9 cellular contexts compared by ENCODE assay signal in genomic region chr2:151775057-151775740, GRCh38. TPM values are rescaled to one million over a fixed set of nuclear protein-coding genes. Genes with fewer than 3 reads are reported as not detected.
A peak's percentile ranks its signal among the peaks of the same experiment; 100 is the strongest.
DNase-seq lines count a peak whose midpoint lies in the region; ATAC-seq and TF ChIP-seq lines count a peak whose summit lies in the region.
"Had no signal": no experiment of that assay in that cellular context is flagged by ENCODE, and none has a peak within 500 bp of the region (broad histone marks: within the 10 kb centered on the region; RNA-seq: fewer than 3 reads in every experiment).

No MANE protein-coding gene starts in this region.

- CTCF ChIA-PET in activated B cell treated with CpG ODN at 0.5 μM for 24 hours (lab: Charles Lee): interaction anchor here (1.6 to 1.7 kb wide), 2 partner anchors 16 to 31 kb away, joined by 4 to 5 read pairs; no protein-coding TSS in a partner anchor

- peaks cover 67% of the 10 kb centered on the region for H3K4me1 Mint-ChIP-seq in activated B cell treated with CpG ODN at 0.5 μM for 24 hours
- peaks cover 0 to 39% (median 0%) of the 10 kb centered on the region in 4 donors for H3K4me1 Mint-ChIP-seq in naive thymus-derived CD8-positive, alpha-beta T cell

- peak overlapping the region; percentile 75 for H3K4me3 Mint-ChIP-seq in activated B cell treated with CpG ODN at 0.5 μM for 24 hours
- no peak overlapping the region for H3K4me3 Mint-ChIP-seq in naive thymus-derived CD8-positive, alpha-beta T cell

- H3K36me3 Mint-ChIP-seq in activated B cell treated with CpG ODN at 0.5 μM for 24 hours (ENCODE audit: low read depth): peaks cover 44% of the 10 kb centered on the region
- peaks cover 30 to 45% (median 42%) of the 10 kb centered on the region in 3 donors for H3K36me3 Mint-ChIP-seq in naive thymus-derived CD8-positive, alpha-beta T cell

- intact Hi-C loops in activated B cell treated with CpG ODN at 0.5 μM for 24 hours (cut with micrococcal nuclease): loop anchor here (1.0 kb wide), 1 partner anchor 9 kb away; no protein-coding TSS in a partner anchor

- DNase-seq in A172 (ENCODE audit: low spot score): peak; percentile 31
- no peak for DNase-seq in activated B cell treated with CpG ODN at 0.5 μM for 24 hours
- DNase-seq in kidney glomerular epithelial cell (lab: John Stamatoyannopoulos, UW): peak; percentile 40
- DNase-seq in naive thymus-derived CD8-positive, alpha-beta T cell: no peak
- no peak for DNase-seq in activated T-cell treated with anti-CD3 and anti-CD28 coated beads for 4 hours
- no peak for DNase-seq in KBM-7
- no peak for DNase-seq in ureter (ENCODE audit: low spot score)
- DNase-seq: activated CD8-positive, alpha-beta memory T cell treated with anti-CD3 and anti-CD28 coated beads for 24 hours had no signal

- H3K27ac Mint-ChIP-seq in activated B cell treated with CpG ODN at 0.5 μM for 24 hours: peak overlapping the region; percentile 97
- H3K27ac Mint-ChIP-seq in naive thymus-derived CD8-positive, alpha-beta T cell: peak overlapping the region in 2 of 10 donors; percentile 18 to 27

- POLR2A ChIA-PET in activated B cell treated with CpG ODN at 0.5 μM for 24 hours (lab: Charles Lee): interaction anchor here (0.8 to 1.8 kb wide), 5 partner anchors 8 to 53 kb away, joined by 3 to 27 read pairs (median 6); partner anchors contain the start of gene ARL5A
- POLR2A ChIA-PET in naive thymus-derived CD8-positive, alpha-beta T cell (lab: Charles Lee): no interaction called here

- TF ChIP-seq CTCF in activated B cell treated with CpG ODN at 0.5 μM for 24 hours (IDR thresholded peaks at IDR 0.05): no peak

- in situ Hi-C loops in KBM-7 (cut with MboI; ENCODE audit: low pct_unique_long_range_greater_than_20kb, low sequenced_read_pairs): no loop called here

- ATAC-seq in HG02642 (IDR thresholded peaks at IDR 0.05; ENCODE audit: poor library complexity, unreplicated experiment): peak; percentile 24
- ATAC-seq in activated B cell treated with CpG ODN at 0.5 μM for 24 hours (ENCODE audit: low read depth): peak; percentile 32
- ATAC-seq in naive thymus-derived CD8-positive, alpha-beta T cell: no peak

- H3K27me3 Mint-ChIP-seq in activated B cell treated with CpG ODN at 0.5 μM for 24 hours: no peaks in the 10 kb centered on the region
- no peaks in the 10 kb centered on the region for H3K27me3 Mint-ChIP-seq in naive thymus-derived CD8-positive, alpha-beta T cell

- H3K9me3 Mint-ChIP-seq in activated B cell treated with CpG ODN at 0.5 μM for 24 hours: peaks cover 8% of the 10 kb centered on the region
- peaks cover 0 to 17% (median 0%) of the 10 kb centered on the region in 9 donors for H3K9me3 Mint-ChIP-seq in naive thymus-derived CD8-positive, alpha-beta T cell

RNA-seq across cellular contexts. Expression of gene NEB, which starts 40.9 kb away (rescaled TPM):
- not detected in 2 replicates for total RNA-seq in A172 (2014; rRNA removed; shearing (Covaris generic))
- total RNA-seq in activated B cell treated with CpG ODN at 0.5 μM for 24 hours (1.2 and 2.0 TPM in 2 replicates), ureter (2.5 TPM)
- 1 to 10 TPM; 1.1 to 1.7 TPM for total RNA-seq in naive thymus-derived CD8-positive, alpha-beta T cell
- polyA plus RNA-seq in naive thymus-derived CD8-positive, alpha-beta T cell: under 1 TPM in 1 of 3 donors, not detected in 2; 0.48 TPM

RNA-seq across cellular contexts. Expression of gene ARL5A, which starts 53.0 kb away (rescaled TPM):
- total RNA-seq in A172 (2014; rRNA removed; shearing (Covaris generic)): 57.3 and 76.7 TPM in 2 replicates
- 51.0 and 53.2 TPM in 2 replicates for total RNA-seq in activated B cell treated with CpG ODN at 0.5 μM for 24 hours
- total RNA-seq in naive thymus-derived CD8-positive, alpha-beta T cell: 10 to 100 TPM; 40.0 to 42.3 TPM
- 10 to 100 TPM; 43.2 to 64.0 (median 50.5) TPM for polyA plus RNA-seq in naive thymus-derived CD8-positive, alpha-beta T cell
- total RNA-seq in ureter: 39.8 TPM

Comparison
In these comparisons a context has a peak if more than half of its experiments do, and no peak if none do; other contexts are left out.
1. DNase-seq: peak in A172 (single experiment) and kidney glomerular epithelial cell (single experiment); none in activated B cell treated with CpG ODN at 0.5 μM for 24 hours (single experiment), naive thymus-derived CD8-positive, alpha-beta T cell (0 of 10), activated T-cell treated with anti-CD3 and anti-CD28 coated beads for 4 hours (single experiment), KBM-7 (single experiment) and ureter (single experiment).
2. ATAC-seq: peak in HG02642 (single experiment) and activated B cell treated with CpG ODN at 0.5 μM for 24 hours (single experiment); none in naive thymus-derived CD8-positive, alpha-beta T cell (0 of 2).